In the genomic region with DNA sequence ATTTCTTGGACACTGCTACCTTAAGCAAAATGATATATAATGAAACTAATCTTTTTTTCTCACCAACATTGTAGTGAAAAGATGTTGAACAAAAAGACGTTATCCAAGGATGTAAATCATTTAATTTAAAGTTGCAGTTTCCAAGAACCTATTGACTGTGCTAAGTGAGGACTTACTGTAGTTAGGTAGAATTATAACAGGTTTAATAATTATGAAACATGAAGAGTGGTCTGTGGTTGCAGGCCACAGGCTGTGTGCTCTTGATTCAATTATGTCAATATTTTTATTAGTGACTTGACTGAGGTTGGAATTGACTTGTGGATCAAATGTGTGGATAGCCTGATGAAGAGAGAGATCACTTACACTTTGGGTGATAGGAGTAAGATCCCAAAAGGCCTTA, we compare ENCODE assay signal across 41 cellular contexts.
"Had no signal": no experiment of that assay in that cellular context is flagged by ENCODE, and none has a peak within 500 bp of the region (broad histone marks: within the 10 kb centered on the region; RNA-seq: fewer than 3 reads in every experiment).

No MANE protein-coding gene starts in this region.

- H3K9me3 ChIP-seq: adrenal gland, ascending aorta, body of pancreas, breast epithelium had no signal

- H3K4me1 ChIP-seq: ascending aorta had no signal

- DNase-seq: activated effector memory CD4-positive, alpha-beta T cell treated with anti-CD3 and anti-CD28 coated beads, Interleukin-2, amount 50 U/mL, for 16 hours; activated effector memory CD4-positive, alpha-beta T cell treated with Interleukin-2 at 50 U/mL for 16 hours; activated gamma-delta T cell; activated gamma-delta T cell treated with Interleukin-2 at 50 U/mL for 16 hours; activated naive CD4-positive, alpha-beta T cell; activated naive CD4-positive, alpha-beta T cell treated with anti-CD3 and anti-CD28 coated beads for 36 hours; activated naive CD4-positive, alpha-beta T cell treated with anti-CD3 and anti-CD28 coated beads, Interleukin-2, amount 10 ng/mL, durations not matched to agents 7 days and 5 days; activated naive CD4-positive, alpha-beta T cell treated with anti-CD3 and anti-CD28 coated beads, Interleukin-2, amount 50 U/mL, for 16 hours; activated naive CD4-positive, alpha-beta T cell treated with Interleukin-2 at 50 U/mL for 16 hours; activated naive CD8-positive, alpha-beta T cell treated with anti-CD3 and anti-CD28 coated beads for 36 hours; activated naive CD8-positive, alpha-beta T cell treated with anti-CD3 and anti-CD28 coated beads, Interleukin-2, amount 10 ng/mL, durations not matched to agents 7 days and 5 days; activated naive CD8-positive, alpha-beta T cell treated with anti-CD3 and anti-CD28 coated beads, Interleukin-2, amount 50 U/mL, for 24 hours; activated T-cell treated with anti-CD3 and anti-CD28 coated beads for 4 hours; activated T-cell treated with anti-CD3 and anti-CD28 coated beads, Interleukin-2, amount 50 U/mL, for 1 hour; activated T-cell treated with anti-CD3 and anti-CD28 coated beads, Interleukin-2, amount 50 U/mL, for 24 hours; activated T-cell treated with anti-CD3 and anti-CD28 coated beads, Interleukin-2, amount 50 U/mL, for 4 hours; activated T-cell treated with anti-CD3 and anti-CD28 coated beads, Interleukin-2, amount 50 U/mL, for 48 hours; activated T-cell treated with anti-CD3 and anti-CD28 coated beads, Interleukin-2, amount 50 U/mL, for 72 hours; adrenal gland; amniotic stem cell; amygdala; anterior cingulate cortex; aorta; body of pancreas; brain microvascular endothelial cell; caudate nucleus; central memory CD4-positive, alpha-beta T cell; cerebellar nuclear complex had no signal

- H3K4me3 Mint-ChIP-seq: activated naive CD4-positive, alpha-beta T cell treated with anti-CD3 and anti-CD28 coated beads for 36 hours; activated naive CD4-positive, alpha-beta T cell treated with anti-CD3 and anti-CD28 coated beads, Interleukin-2, amount 10 ng/mL, durations not matched to agents 7 days and 5 days; activated naive CD4-positive, alpha-beta T cell treated with anti-CD3 and anti-CD28 coated beads, Interleukin-2, amount 50 U/mL, for 24 hours; activated naive CD8-positive, alpha-beta T cell; activated naive CD8-positive, alpha-beta T cell treated with anti-CD3 and anti-CD28 coated beads for 36 hours; activated naive CD8-positive, alpha-beta T cell treated with anti-CD3 and anti-CD28 coated beads, Interleukin-2, amount 10 ng/mL, durations not matched to agents 7 days and 5 days; activated naive CD8-positive, alpha-beta T cell treated with anti-CD3 and anti-CD28 coated beads, Interleukin-2, amount 50 U/mL, for 24 hours; activated T-cell treated with anti-CD3 and anti-CD28 coated beads, Interleukin-2, amount 50 U/mL, for 24 hours; activated T-cell treated with anti-CD3 and anti-CD28 coated beads, Interleukin-2, amount 50 U/mL, for 4 hours; activated T-cell treated with anti-CD3 and anti-CD28 coated beads, Interleukin-2, amount 50 U/mL, for 72 hours; activated T-helper 1 cell treated with anti-CD3 and anti-CD28 coated beads, Interleukin-12 subunit alpha, Interleukin-12 subunit beta, Interleukin-2, Interleukin-4 antibody, amounts not matched to agents 30 ng/mL and 10 ng/mL and 1 ng/mL, durations not matched to agents 14 hours and 24 hours and 36 hours; activated T-helper 17 cell treated with anti-CD3 and anti-CD28 coated beads, Interleukin-2, amount 50 U/mL, for 72 hours; brain; central memory CD8-positive, alpha-beta T cell had no signal

- H3K9me3 Mint-ChIP-seq: activated naive CD4-positive, alpha-beta T cell treated with anti-CD3 and anti-CD28 coated beads, Interleukin-2, amount 10 ng/mL, durations not matched to agents 7 days and 5 days; activated naive CD4-positive, alpha-beta T cell treated with anti-CD3 and anti-CD28 coated beads, Interleukin-2, amount 50 U/mL, for 72 hours; activated naive CD8-positive, alpha-beta T cell treated with anti-CD3 and anti-CD28 coated beads for 36 hours; activated naive CD8-positive, alpha-beta T cell treated with anti-CD3 and anti-CD28 coated beads, Interleukin-2, amount 10 ng/mL, durations not matched to agents 7 days and 5 days; activated naive CD8-positive, alpha-beta T cell treated with anti-CD3 and anti-CD28 coated beads, Interleukin-2, amount 50 U/mL, for 24 hours; activated T-cell treated with anti-CD3 and anti-CD28 coated beads, Interleukin-2, amount 50 U/mL, for 24 hours; activated T-cell treated with anti-CD3 and anti-CD28 coated beads, Interleukin-2, amount 50 U/mL, for 4 hours; activated T-cell treated with anti-CD3 and anti-CD28 coated beads, Interleukin-2, amount 50 U/mL, for 72 hours; activated T-helper 17 cell treated with anti-CD3 and anti-CD28 coated beads, Interleukin-2, amount 50 U/mL, for 72 hours; central memory CD8-positive, alpha-beta T cell had no signal

- H3K36me3 Mint-ChIP-seq: activated naive CD4-positive, alpha-beta T cell treated with anti-CD3 and anti-CD28 coated beads, Interleukin-2, amount 10 ng/mL, durations not matched to agents 7 days and 5 days; activated naive CD4-positive, alpha-beta T cell treated with anti-CD3 and anti-CD28 coated beads, Interleukin-2, amount 50 U/mL, for 24 hours; activated naive CD4-positive, alpha-beta T cell treated with anti-CD3 and anti-CD28 coated beads, Interleukin-2, amount 50 U/mL, for 72 hours; activated naive CD8-positive, alpha-beta T cell; activated naive CD8-positive, alpha-beta T cell treated with anti-CD3 and anti-CD28 coated beads for 36 hours; activated naive CD8-positive, alpha-beta T cell treated with anti-CD3 and anti-CD28 coated beads, Interleukin-2, amount 10 ng/mL, durations not matched to agents 7 days and 5 days had no signal

- H3K4me3 ChIP-seq: adrenal gland, ascending aorta, body of pancreas, breast epithelium, cardiac muscle cell had no signal

- H3K27ac ChIP-seq: adrenal gland, ascending aorta, body of pancreas, brain microvascular endothelial cell, breast epithelium, cardiac muscle cell had no signal

- FAIRE-seq: astrocyte, bronchial epithelial cell had no signal

- H3K27ac Mint-ChIP-seq: activated naive CD4-positive, alpha-beta T cell treated with anti-CD3 and anti-CD28 coated beads for 36 hours; activated naive CD4-positive, alpha-beta T cell treated with anti-CD3 and anti-CD28 coated beads, Interleukin-2, amount 10 ng/mL, durations not matched to agents 7 days and 5 days; activated naive CD4-positive, alpha-beta T cell treated with anti-CD3 and anti-CD28 coated beads, Interleukin-2, amount 50 U/mL, for 24 hours; activated naive CD4-positive, alpha-beta T cell treated with anti-CD3 and anti-CD28 coated beads, Interleukin-2, amount 50 U/mL, for 72 hours; activated naive CD8-positive, alpha-beta T cell; activated naive CD8-positive, alpha-beta T cell treated with anti-CD3 and anti-CD28 coated beads for 36 hours; activated naive CD8-positive, alpha-beta T cell treated with anti-CD3 and anti-CD28 coated beads, Interleukin-2, amount 10 ng/mL, durations not matched to agents 7 days and 5 days; activated naive CD8-positive, alpha-beta T cell treated with anti-CD3 and anti-CD28 coated beads, Interleukin-2, amount 50 U/mL, for 24 hours; activated T-cell treated with anti-CD3 and anti-CD28 coated beads, Interleukin-2, amount 50 U/mL, for 24 hours; activated T-cell treated with anti-CD3 and anti-CD28 coated beads, Interleukin-2, amount 50 U/mL, for 72 hours; activated T-helper 1 cell treated with anti-CD3 and anti-CD28 coated beads, Interleukin-12 subunit alpha, Interleukin-12 subunit beta, Interleukin-2, Interleukin-4 antibody, amounts not matched to agents 30 ng/mL and 10 ng/mL and 1 ng/mL, durations not matched to agents 14 hours and 24 hours and 36 hours; activated T-helper 17 cell treated with anti-CD3 and anti-CD28 coated beads, Interleukin-2, amount 50 U/mL, for 72 hours; activated T-helper 2 cell treated with anti-CD3 and anti-CD28 coated beads, Interferon-gamma antibody, Interleukin-2, Interleukin-4, amounts not matched to agents 10 μg/mL and 5 μg/mL and 100 μg/mL, durations not matched to agents 14 hours and 24 hours and 36 hours had no signal

- H3K27me3 Mint-ChIP-seq: activated naive CD4-positive, alpha-beta T cell treated with anti-CD3 and anti-CD28 coated beads, Interleukin-2, amount 10 ng/mL, durations not matched to agents 7 days and 5 days; activated naive CD4-positive, alpha-beta T cell treated with anti-CD3 and anti-CD28 coated beads, Interleukin-2, amount 50 U/mL, for 24 hours; activated naive CD8-positive, alpha-beta T cell; activated naive CD8-positive, alpha-beta T cell treated with anti-CD3 and anti-CD28 coated beads for 36 hours; activated naive CD8-positive, alpha-beta T cell treated with anti-CD3 and anti-CD28 coated beads, Interleukin-2, amount 10 ng/mL, durations not matched to agents 7 days and 5 days; activated naive CD8-positive, alpha-beta T cell treated with anti-CD3 and anti-CD28 coated beads, Interleukin-2, amount 50 U/mL, for 24 hours; activated T-cell treated with anti-CD3 and anti-CD28 coated beads, Interleukin-2, amount 50 U/mL, for 24 hours; activated T-helper 17 cell treated with anti-CD3 and anti-CD28 coated beads, Interleukin-2, amount 50 U/mL, for 72 hours; brain; central memory CD8-positive, alpha-beta T cell had no signal

- H3K27me3 ChIP-seq: adrenal gland, ascending aorta, body of pancreas, brain microvascular endothelial cell, breast epithelium, cardiac muscle cell had no signal

- H3K36me3 ChIP-seq: adrenal gland, ascending aorta, brain microvascular endothelial cell, breast epithelium, cardiac muscle cell had no signal

- ATAC-seq: activated naive CD4-positive, alpha-beta T cell treated with anti-CD3 and anti-CD28 coated beads, Interleukin-2, amount 50 U/mL, for 72 hours; activated naive CD8-positive, alpha-beta T cell treated with anti-CD3 and anti-CD28 coated beads, Interleukin-2, amount 50 U/mL, for 24 hours; activated T-cell treated with anti-CD3 and anti-CD28 coated beads, Interleukin-2, amount 50 U/mL, for 4 hours; activated T-cell treated with anti-CD3 and anti-CD28 coated beads, Interleukin-2, amount 50 U/mL, for 72 hours; activated T-helper 17 cell treated with anti-CD3 and anti-CD28 coated beads, Interleukin-2, amount 50 U/mL, for 72 hours; body of pancreas had no signal

- H3K4me1 Mint-ChIP-seq: activated naive CD4-positive, alpha-beta T cell treated with anti-CD3 and anti-CD28 coated beads, Interleukin-2, amount 10 ng/mL, durations not matched to agents 7 days and 5 days; activated naive CD4-positive, alpha-beta T cell treated with anti-CD3 and anti-CD28 coated beads, Interleukin-2, amount 50 U/mL, for 24 hours; activated naive CD8-positive, alpha-beta T cell treated with anti-CD3 and anti-CD28 coated beads for 36 hours; activated naive CD8-positive, alpha-beta T cell treated with anti-CD3 and anti-CD28 coated beads, Interleukin-2, amount 10 ng/mL, durations not matched to agents 7 days and 5 days; activated naive CD8-positive, alpha-beta T cell treated with anti-CD3 and anti-CD28 coated beads, Interleukin-2, amount 50 U/mL, for 24 hours; activated T-helper 17 cell treated with anti-CD3 and anti-CD28 coated beads, Interleukin-2, amount 50 U/mL, for 72 hours; central memory CD8-positive, alpha-beta T cell had no signal
